ENCODE assay signal across 25 cellular contexts in genomic region chr3:132124096-132124495, GRCh38.
DNase-seq lines count a peak whose midpoint lies in the region; ATAC-seq, FAIRE-seq and TF ChIP-seq lines count a peak whose summit lies in the region.
"Had no signal": no experiment of that assay in that cellular context is flagged by ENCODE, and none has a peak within 500 bp of the region (broad histone marks: within the 10 kb centered on the region; RNA-seq: fewer than 3 reads in every experiment).

No MANE protein-coding gene starts in this region.

- H2AFZ ChIP-seq in IMR-90 (replicated peaks; ENCODE audit: low read length, poor library complexity), result no peak overlapping the region

- H2BK15ac ChIP-seq in IMR-90 (ENCODE audit: low read depth, low read length), result no peak overlapping the region

- no peak overlapping the region for H3K4me3 ChIP-seq in A549
- no peak overlapping the region for H3K4me3 ChIP-seq in IMR-90 (ENCODE audit: insufficient read depth, low read depth, low read length)
- H3K4me3 ChIP-seq in endocrine pancreas (ENCODE audit: control insufficient read depth, insufficient read depth, low read length), result peak overlapping the region; percentile 17
- H3K4me3 ChIP-seq in aorta (ENCODE audit: low read length in 2 of 2), result no peak overlapping the region
- H3K4me3 ChIP-seq: BLaER1, GM12878 had no signal

- H3K79me1 ChIP-seq in IMR-90 (ENCODE audit: low read depth in 1 of 2, low read length in 2 of 2), result no peaks in the 10 kb centered on the region

- CTCF ChIA-PET in A549 (lab: Yijun Ruan, JAX), result interaction anchor here (1.3 kb wide), 1 partner anchor 56 kb away, joined by 4 read pairs; no protein-coding TSS in a partner anchor
- CTCF ChIA-PET in IMR-90 (lab: Yijun Ruan, JAX), result no interaction called here

- TF ChIP-seq POLR2A in A549 (IDR thresholded peaks at IDR 0.05; ENCODE audit: low read length) (no peak), IMR-90 (IDR thresholded peaks at IDR 0.05; ENCODE audit: low read depth, low read length) (no peak)

- H3K27ac ChIP-seq in A549 (no peak overlapping the region), IMR-90 (ENCODE audit: insufficient read depth, low read length) (no peak overlapping the region), aorta (ENCODE audit: low read depth in 1 of 2, low read length in 2 of 2) (no peak overlapping the region)
- H3K27ac ChIP-seq: BLaER1 had no signal

- TF ChIP-seq EP300 in A549 (IDR thresholded peaks at IDR 0.05), result no peak

- no peak overlapping the region for H3K18ac ChIP-seq in IMR-90 (ENCODE audit: low read depth, low read length)

- no TSS peak for BruUV-seq in IMR-90 (replicated peaks; lab: Mats Ljungman, UMichigan)

- H3K9ac ChIP-seq in IMR-90 (ENCODE audit: low read depth, low read length) (no peak overlapping the region), endocrine pancreas (ENCODE audit: control insufficient read depth, insufficient read depth, low read length) (no peak overlapping the region)
- H3K9ac ChIP-seq: BLaER1 had no signal

- no peak overlapping the region for H2AK5ac ChIP-seq in IMR-90 (ENCODE audit: low read depth, low read length)

- no peak for TF ChIP-seq CTCF in A549 (IDR thresholded peaks at IDR 0.05)
- no peak for TF ChIP-seq CTCF in IMR-90 (conservative IDR thresholded peaks at IDR 0.05; ENCODE audit: low read depth, low read length)

- no peak overlapping the region for H2BK5ac ChIP-seq in IMR-90 (ENCODE audit: low read depth, low read length, poor library complexity, severe bottlenecking)

- H4K91ac ChIP-seq in IMR-90 (ENCODE audit: insufficient read depth, low read depth, low read length), result no peak overlapping the region

- no peak overlapping the region for H3K14ac ChIP-seq in IMR-90 (replicated peaks; ENCODE audit: low read depth, low read length)

- H3K4ac ChIP-seq in IMR-90 (ENCODE audit: low read depth, low read length), result no peak overlapping the region

- no peak overlapping the region for H2AK9ac ChIP-seq in IMR-90 (replicated peaks; ENCODE audit: low read depth, low read length, poor library complexity)

- intact Hi-C loops in IMR-90 (cut with micrococcal nuclease) (no loop called here), aorta (cut with DNase I) (no loop called here)

- H3K4me2 ChIP-seq in A549 (no peak overlapping the region), IMR-90 (ENCODE audit: low read depth, low read length) (no peak overlapping the region)
- H3K4me2 ChIP-seq: BLaER1 had no signal

- dilution Hi-C loops in IMR-90 (cut with HindIII; ENCODE audit: low sequenced_read_pairs, unreplicated experiment), result no loop called here

- POLR2A ChIA-PET in A549 (lab: Yijun Ruan, JAX) (no interaction called here), IMR-90 (lab: Charles Lee; ENCODE audit: unreplicated experiment) (no interaction called here)

- no peaks in the 10 kb centered on the region for H3K9me1 ChIP-seq in IMR-90 (ENCODE audit: insufficient read depth, low read length)

- H3K4me1 ChIP-seq in A549 (no peaks in the 10 kb centered on the region), IMR-90 (ENCODE audit: control insufficient read depth, insufficient read depth, low read length) (no peaks in the 10 kb centered on the region), endocrine pancreas (ENCODE audit: control insufficient read depth, insufficient read depth, low read length) (no peaks in the 10 kb centered on the region), aorta (ENCODE audit: control insufficient read depth in 1 of 2, insufficient read depth in 2 of 2, low read length in 2 of 2) (no peaks in the 10 kb centered on the region)
- H3K4me1 ChIP-seq: BE2C had no signal

- 75% methylated on average over 3 of the region's 3 CpGs for WGBS in A549 (ENCODE audit: missing lambda C conversion rate)
- no CpG with 5 or more reads among the region's 3 CpGs for WGBS in IMR-90 (ENCODE audit: extremely low coverage in 2 of 2, insufficient read length in 1 of 2), 2 experiments
- WGBS in aorta, 2 donors, result 69 to 72% methylated on average over 3 of the region's 3 CpGs

- H4K5ac ChIP-seq in IMR-90 (ENCODE audit: low read depth, low read length), result no peak overlapping the region

- no peaks in the 10 kb centered on the region for H4K20me1 ChIP-seq in IMR-90 (ENCODE audit: insufficient read depth, low read length)
- H4K20me1 ChIP-seq: BLaER1 had no signal

- H3K23ac ChIP-seq in IMR-90 (ENCODE audit: low read depth, low read length), result no peak overlapping the region

- H2BK120ac ChIP-seq in IMR-90 (ENCODE audit: low read depth, low read length), result no peak overlapping the region

- DNase-seq in A549 (ENCODE audit: low read depth in 1 of 2, low spot score in 1 of 2) (no peak), IMR-90 (no peak), aorta (no peak), H4 (ENCODE audit: low spot score) (no peak), SIG-M5 treated with dmso at 0.1 percent for 504 hours (lab: John Stamatoyannopoulos, UW; ENCODE audit: unreplicated experiment) (no peak)
- DNase-seq: 8988T; BE2C; C1 segment of cervical spinal cord; CD4-positive, alpha-beta memory T cell; CD4-positive, CD25-positive, alpha-beta regulatory T cell; CD8-positive, alpha-beta memory T cell; COR-L47; DMS 273 treated with DMSO at 0.1 percent for 48 hours; DMS153; DMS53; DMS79; DND-41; EL; GDM1 had no signal

- FAIRE-seq in A549 (lab: Jason Lieb, UNC), result no peak
- FAIRE-seq: A204.1, GM12878, GM12892, GM18507 had no signal

- H3K56ac ChIP-seq in IMR-90 (ENCODE audit: extremely low read depth, insufficient read depth, low read length), result no peak overlapping the region

- no peaks in the 10 kb centered on the region for H3K27me3 ChIP-seq in IMR-90 (ENCODE audit: control insufficient read depth, insufficient read depth, low read length)
- no peaks in the 10 kb centered on the region for H3K27me3 ChIP-seq in endocrine pancreas (ENCODE audit: control insufficient read depth, insufficient read depth, low read length)
- no peaks in the 10 kb centered on the region for H3K27me3 ChIP-seq in aorta (ENCODE audit: control insufficient read depth in 1 of 2, insufficient read depth in 2 of 2, low read length in 1 of 2)
- H3K27me3 ChIP-seq: BLaER1 had no signal

- TF ChIP-seq RAD21 in A549 (conservative IDR thresholded peaks at IDR 0.05 in 1 of 2, IDR thresholded peaks at IDR 0.05 in 1 of 2), result no peak
- no peak for TF ChIP-seq RAD21 in IMR-90 (IDR thresholded peaks at IDR 0.05; ENCODE audit: low read length)

- H3K9me3 ChIP-seq in A549 (no peaks in the 10 kb centered on the region), IMR-90 (ENCODE audit: control insufficient read depth, insufficient read depth, low read length) (no peaks in the 10 kb centered on the region), endocrine pancreas (ENCODE audit: control insufficient read depth, low read length) (no peaks in the 10 kb centered on the region), aorta (ENCODE audit: control insufficient read depth, low read length) (no peaks in the 10 kb centered on the region)
- H3K9me3 ChIP-seq: BE2C, BLaER1 had no signal

- in situ Hi-C loops in IMR-90 (cut with MboI; ENCODE audit: low sequenced_read_pairs), result no loop called here

- no peak overlapping the region for H4K8ac ChIP-seq in IMR-90 (ENCODE audit: low read depth in 2 of 2, low read length in 2 of 2)

- H3K36me3 ChIP-seq in IMR-90 (ENCODE audit: control insufficient read depth, insufficient read depth, low read length) (no peaks in the 10 kb centered on the region), endocrine pancreas (ENCODE audit: control insufficient read depth, insufficient read depth, low read length) (no peaks in the 10 kb centered on the region), aorta (ENCODE audit: control insufficient read depth in 1 of 2, insufficient read depth in 2 of 2, low read length in 1 of 2) (no peaks in the 10 kb centered on the region)
- H3K36me3 ChIP-seq: BE2C, BLaER1 had no signal

- no peak for ATAC-seq in A549
- ATAC-seq in IMR-90 (ENCODE audit: low read depth), result no peak
- no peak for ATAC-seq in aorta (ENCODE audit: low FRiP score)
- ATAC-seq: GM12878 had no signal

- H2BK20ac ChIP-seq in IMR-90 (ENCODE audit: low read depth, low read length), result no peak overlapping the region

TF ChIP-seq in A549, 52 proteins besides CTCF, POLR2A, EP300 and RAD21:
- TF ChIP-seq BHLHE40 (IDR thresholded peaks at IDR 0.05; ENCODE audit: low read depth, low read length) (no peak), MAFK (IDR thresholded peaks at IDR 0.05; ENCODE audit: partially characterized antibody) (peak; percentile 62)

TF ChIP-seq in IMR-90, 13 proteins besides CTCF, POLR2A, EP300 and RAD21:
- peak; percentile 39; the same call in 1 of the 2 replicates for TF ChIP-seq MAFK (IDR thresholded peaks at IDR 0.05; ENCODE audit: low read depth, low read length)
- no peak for TF ChIP-seq SMC3 (IDR thresholded peaks at IDR 0.05; ENCODE audit: low read depth, low read length)
